1 cellular context compared by ENCODE assay signal in the genomic region with DNA sequence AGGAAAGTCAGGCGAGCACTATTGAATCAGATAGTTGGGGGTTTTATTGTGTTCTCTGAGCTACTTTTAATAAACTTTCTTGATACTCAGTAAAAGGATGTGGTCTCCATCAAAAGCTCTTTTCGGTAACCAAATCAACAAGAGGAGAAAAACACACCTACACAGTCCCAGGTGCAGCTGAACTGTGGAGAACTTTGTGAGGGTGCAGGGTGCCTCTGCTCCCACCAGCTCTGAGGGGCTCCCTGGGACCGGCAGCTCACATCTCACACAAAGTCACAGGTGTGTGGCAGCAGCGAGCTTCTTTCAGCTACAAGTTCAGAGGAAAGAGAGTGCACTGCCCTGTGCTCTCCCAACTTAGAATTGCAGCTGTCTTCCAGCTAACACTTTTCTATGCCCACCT.
A peak's percentile ranks its signal among the peaks of the same experiment; 100 is the strongest.
TF ChIP-seq lines count a peak whose summit lies in the region.

No MANE protein-coding gene starts in this region.

TF ChIP-seq in GM12878, 131 proteins besides CTCF, POLR2A, EP300 and RAD21 (continued from another document):
- TF ChIP-seq, protein P1, sequence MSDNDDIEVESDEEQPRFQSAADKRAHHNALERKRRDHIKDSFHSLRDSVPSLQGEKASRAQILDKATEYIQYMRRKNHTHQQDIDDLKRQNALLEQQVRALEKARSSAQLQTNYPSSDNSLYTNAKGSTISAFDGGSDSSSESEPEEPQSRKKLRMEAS (IDR thresholded peaks at IDR 0.05; ENCODE audit: low read depth, low read length): no peak
- TF ChIP-seq PML (IDR thresholded peaks at IDR 0.05; ENCODE audit: low read length): no peak
- TF ChIP-seq KDM1A (IDR thresholded peaks at IDR 0.05; ENCODE audit: borderline replicate concordance): no peak
- no peak; the same call in 1 of the 2 replicates for TF ChIP-seq DPF2 (IDR thresholded peaks at IDR 0.05)
- TF ChIP-seq TBL1XR1 (IDR thresholded peaks at IDR 0.05; ENCODE audit: low read depth, low read length): 0 out of 2 replicates have a peak, but pooled peaks have one; percentile 30
- TF ChIP-seq SRF (IDR thresholded peaks at IDR 0.05; ENCODE audit: low read depth in 2 of 2, low read length in 2 of 2): no peak
- TF ChIP-seq ZNF217 (IDR thresholded peaks at IDR 0.05): no peak; the same call in 1 of the 2 replicates
- no peak for TF ChIP-seq CBFB (IDR thresholded peaks at IDR 0.05; ENCODE audit: low read depth)
- TF ChIP-seq BHLHE40 (IDR thresholded peaks at IDR 0.05; ENCODE audit: borderline replicate concordance in 1 of 2, low read depth in 2 of 2, low read length in 1 of 2): peak in 1 of 2 experiments; percentile 31; a peak in 1 of 4 replicates
- peak; percentile 57 for TF ChIP-seq MEF2B (IDR thresholded peaks at IDR 0.05; ENCODE audit: partially characterized antibody, poor library complexity, severe bottlenecking)
- no peak for TF ChIP-seq ZZZ3 (IDR thresholded peaks at IDR 0.05; ENCODE audit: control insufficient read depth, insufficient read length, low read depth)
- no peak for TF ChIP-seq ZBED1 (IDR thresholded peaks at IDR 0.05; ENCODE audit: borderline replicate concordance)
- TF ChIP-seq, protein P2, sequence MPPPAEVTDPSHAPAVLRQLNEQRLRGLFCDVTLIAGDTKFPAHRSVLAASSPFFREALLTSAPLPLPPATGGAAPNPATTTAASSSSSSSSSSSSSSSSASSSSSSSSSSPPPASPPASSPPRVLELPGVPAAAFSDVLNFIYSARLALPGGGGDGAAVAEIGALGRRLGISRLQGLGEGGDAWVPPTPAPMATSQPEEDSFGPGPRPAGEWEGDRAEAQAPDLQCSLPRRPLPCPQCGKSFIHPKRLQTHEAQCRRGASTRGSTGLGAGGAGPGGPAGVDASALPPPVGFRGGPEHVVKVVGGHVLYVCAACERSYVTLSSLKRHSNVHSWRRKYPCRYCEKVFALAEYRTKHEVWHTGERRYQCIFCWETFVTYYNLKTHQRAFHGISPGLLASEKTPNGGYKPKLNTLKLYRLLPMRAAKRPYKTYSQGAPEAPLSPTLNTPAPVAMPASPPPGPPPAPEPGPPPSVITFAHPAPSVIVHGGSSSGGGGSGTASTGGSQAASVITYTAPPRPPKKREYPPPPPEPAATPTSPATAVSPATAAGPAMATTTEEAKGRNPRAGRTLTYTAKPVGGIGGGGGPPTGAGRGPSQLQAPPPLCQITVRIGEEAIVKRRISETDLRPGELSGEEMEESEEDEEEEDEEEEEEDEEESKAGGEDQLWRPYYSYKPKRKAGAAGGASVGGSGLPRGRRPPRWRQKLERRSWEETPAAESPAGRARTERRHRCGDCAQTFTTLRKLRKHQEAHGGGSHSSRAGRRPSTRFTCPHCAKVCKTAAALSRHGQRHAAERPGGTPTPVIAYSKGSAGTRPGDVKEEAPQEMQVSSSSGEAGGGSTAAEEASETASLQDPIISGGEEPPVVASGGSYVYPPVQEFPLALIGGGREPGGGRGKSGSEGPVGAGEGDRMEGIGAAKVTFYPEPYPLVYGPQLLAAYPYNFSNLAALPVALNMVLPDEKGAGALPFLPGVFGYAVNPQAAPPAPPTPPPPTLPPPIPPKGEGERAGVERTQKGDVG (CRISPR knock-in tag; IDR thresholded peaks at IDR 0.05): no peak
- no peak for TF ChIP-seq KAT2A (conservative IDR thresholded peaks at IDR 0.05; ENCODE audit: control insufficient read depth, low read depth, low read length)
- TF ChIP-seq ASH2L (IDR thresholded peaks at IDR 0.05; ENCODE audit: borderline replicate concordance, low read depth): no peak
- TF ChIP-seq LARP7 (IDR thresholded peaks at IDR 0.05): no peak
- TF ChIP-seq TCF3 (IDR thresholded peaks at IDR 0.05; ENCODE audit: borderline replicate concordance, insufficient read depth, low read depth, low read length): peak; percentile 71; the same call in 1 of the 2 replicates
- TF ChIP-seq, protein P3, sequence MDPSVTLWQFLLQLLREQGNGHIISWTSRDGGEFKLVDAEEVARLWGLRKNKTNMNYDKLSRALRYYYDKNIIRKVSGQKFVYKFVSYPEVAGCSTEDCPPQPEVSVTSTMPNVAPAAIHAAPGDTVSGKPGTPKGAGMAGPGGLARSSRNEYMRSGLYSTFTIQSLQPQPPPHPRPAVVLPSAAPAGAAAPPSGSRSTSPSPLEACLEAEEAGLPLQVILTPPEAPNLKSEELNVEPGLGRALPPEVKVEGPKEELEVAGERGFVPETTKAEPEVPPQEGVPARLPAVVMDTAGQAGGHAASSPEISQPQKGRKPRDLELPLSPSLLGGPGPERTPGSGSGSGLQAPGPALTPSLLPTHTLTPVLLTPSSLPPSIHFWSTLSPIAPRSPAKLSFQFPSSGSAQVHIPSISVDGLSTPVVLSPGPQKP (IDR thresholded peaks at IDR 0.05; ENCODE audit: low read depth, low read length): no peak
- no peak for TF ChIP-seq IKZF2 (IDR thresholded peaks at IDR 0.05)
- no peak for TF ChIP-seq EGR1 (IDR thresholded peaks at IDR 0.05; ENCODE audit: borderline replicate concordance in 1 of 2, low read depth in 2 of 2, low read length in 2 of 2)
- TF ChIP-seq, protein P4, sequence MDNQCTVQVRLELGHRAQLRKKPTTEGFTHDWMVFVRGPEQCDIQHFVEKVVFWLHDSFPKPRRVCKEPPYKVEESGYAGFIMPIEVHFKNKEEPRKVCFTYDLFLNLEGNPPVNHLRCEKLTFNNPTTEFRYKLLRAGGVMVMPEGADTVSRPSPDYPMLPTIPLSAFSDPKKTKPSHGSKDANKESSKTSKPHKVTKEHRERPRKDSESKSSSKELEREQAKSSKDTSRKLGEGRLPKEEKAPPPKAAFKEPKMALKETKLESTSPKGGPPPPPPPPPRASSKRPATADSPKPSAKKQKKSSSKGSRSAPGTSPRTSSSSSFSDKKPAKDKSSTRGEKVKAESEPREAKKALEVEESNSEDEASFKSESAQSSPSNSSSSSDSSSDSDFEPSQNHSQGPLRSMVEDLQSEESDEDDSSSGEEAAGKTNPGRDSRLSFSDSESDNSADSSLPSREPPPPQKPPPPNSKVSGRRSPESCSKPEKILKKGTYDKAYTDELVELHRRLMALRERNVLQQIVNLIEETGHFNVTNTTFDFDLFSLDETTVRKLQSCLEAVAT (IDR thresholded peaks at IDR 0.05): no peak
